In genomic region chr2:71558300-71559051, GRCh38 we compare ENCODE assay signal across 21 cellular contexts.
DNase-seq lines count a peak whose midpoint lies in the region; ATAC-seq, FAIRE-seq and TF ChIP-seq lines count a peak whose summit lies in the region.
"Had no signal": no experiment of that assay in that cellular context is flagged by ENCODE, and none has a peak within 500 bp of the region (broad histone marks: within the 10 kb centered on the region; RNA-seq: fewer than 3 reads in every experiment).

No MANE protein-coding gene starts in this region.

- H4K8ac ChIP-seq in H1 (ENCODE audit: extremely low read depth, insufficient read depth, low read length): peak overlapping the region; percentile 3; the same call in 1 of the 2 replicates
- H4K8ac ChIP-seq in mesendoderm (ENCODE audit: low read depth, low read length): no peak overlapping the region

- H2BK15ac ChIP-seq in H1 (ENCODE audit: low read length) (no peak overlapping the region; the same call in 1 of the 2 replicates), mesendoderm (replicated peaks; ENCODE audit: low read depth) (no peak overlapping the region)

- H3K36me3 Mint-ChIP-seq in activated CD4-positive, alpha-beta memory T cell treated with anti-CD3 and anti-CD28 coated beads, Interleukin-2, amount 10 ng/mL, durations not matched to agents 7 days and 5 days (ENCODE audit: low read depth): no peaks in the 10 kb centered on the region
- H3K36me3 Mint-ChIP-seq: activated CD8-positive, alpha-beta memory T cell treated with anti-CD3 and anti-CD28 coated beads, Interleukin-2, amount 10 ng/mL, durations not matched to agents 7 days and 5 days; naive B cell had no signal

- H3K9ac ChIP-seq in H1 (replicated peaks in 1 of 4; ENCODE audit: extremely low read depth in 1 of 4, low read depth in 3 of 4, low read length in 3 of 4) (no peak overlapping the region), mesendoderm (ENCODE audit: low read length) (no peak overlapping the region)

- H3K79me2 ChIP-seq in H1 (ENCODE audit: control insufficient read depth in 1 of 2, insufficient read depth in 2 of 2, low read length in 2 of 2) (no peaks in the 10 kb centered on the region), mesendoderm (ENCODE audit: control insufficient read depth, insufficient read depth, low read length) (no peaks in the 10 kb centered on the region)

- H2AFZ ChIP-seq in H1 (ENCODE audit: low read length): no peak overlapping the region

- WGBS in H1 (ENCODE audit: extremely low coverage in 1 of 2, insufficient coverage in 1 of 2, insufficient read length in 1 of 2, insufficient replicate concordance in 2 of 2, low coverage in 1 of 2, low lambda C conversion rate in 2 of 2, missing lambda C conversion rate in 1 of 2), 2 experiments: 87% methylated on average over 8 of the region's 10 CpGs; no CpG with 5 or more reads in 1 of the 2 experiments
- no CpG with 5 or more reads among the region's 10 CpGs for WGBS in mesendoderm (ENCODE audit: extremely low coverage, insufficient coverage, low lambda C conversion rate)

- H2BK12ac ChIP-seq in H1 (ENCODE audit: low read depth, low read length): no peak overlapping the region

- H2BK20ac ChIP-seq in H1 (ENCODE audit: low read length): no peak overlapping the region

- H3K27ac ChIP-seq in H1 (ENCODE audit: low read depth, low read length): no peak overlapping the region
- no peak overlapping the region for H3K27ac ChIP-seq in mesendoderm (ENCODE audit: low read depth, low read length)
- H3K27ac ChIP-seq: adrenal gland, thoracic aorta had no signal

- H3K23ac ChIP-seq in H1 (ENCODE audit: insufficient read length) (no peak overlapping the region), mesendoderm (ENCODE audit: low read length) (peak overlapping the region; percentile 45)

- H4K5ac ChIP-seq in H1 (ENCODE audit: insufficient read length, low read depth, low read length) (no peak overlapping the region), mesendoderm (ENCODE audit: low read length) (no peak overlapping the region)

- no peak overlapping the region for H3K27ac Mint-ChIP-seq in activated CD4-positive, alpha-beta memory T cell treated with anti-CD3 and anti-CD28 coated beads, Interleukin-2, amount 10 ng/mL, durations not matched to agents 7 days and 5 days
- H3K27ac Mint-ChIP-seq: activated CD8-positive, alpha-beta memory T cell treated with anti-CD3 and anti-CD28 coated beads, Interleukin-2, amount 10 ng/mL, durations not matched to agents 7 days and 5 days; naive B cell had no signal

- H3K27me3 ChIP-seq in H1 (replicated peaks in 1 of 4; ENCODE audit: control insufficient read depth in 3 of 4, extremely low read depth in 1 of 4, insufficient read depth in 3 of 4, low read length in 3 of 4) (no peaks in the 10 kb centered on the region), mesendoderm (ENCODE audit: insufficient read depth, low read length, poor library complexity) (no peaks in the 10 kb centered on the region)
- H3K27me3 ChIP-seq: adrenal gland had no signal

- H3K4ac ChIP-seq in H1 (replicated peaks; ENCODE audit: insufficient read length, low read depth, low read length) (no peak overlapping the region), mesendoderm (ENCODE audit: low read depth, low read length) (no peak overlapping the region)

- H3K36me3 ChIP-seq in H1 (ENCODE audit: control insufficient read depth in 2 of 4, insufficient read depth in 4 of 4, low read length in 3 of 4) (no peaks in the 10 kb centered on the region), mesendoderm (ENCODE audit: control insufficient read depth, insufficient read depth, low read length) (no peaks in the 10 kb centered on the region)
- H3K36me3 ChIP-seq: adrenal gland, thoracic aorta had no signal

- TF ChIP-seq EP300 in Ishikawa (IDR thresholded peaks at IDR 0.05; ENCODE audit: borderline replicate concordance) (peak; percentile 84), H1 (IDR thresholded peaks at IDR 0.05; ENCODE audit: borderline replicate concordance in 1 of 2, low read depth in 2 of 2, low read length in 2 of 2) (no peak)

- H3K27me3 Mint-ChIP-seq in activated CD4-positive, alpha-beta memory T cell treated with anti-CD3 and anti-CD28 coated beads, Interleukin-2, amount 10 ng/mL, durations not matched to agents 7 days and 5 days: no peaks in the 10 kb centered on the region
- H3K27me3 Mint-ChIP-seq: activated CD8-positive, alpha-beta memory T cell treated with anti-CD3 and anti-CD28 coated beads, Interleukin-2, amount 10 ng/mL, durations not matched to agents 7 days and 5 days had no signal

- no peaks in the 10 kb centered on the region for H3K4me1 Mint-ChIP-seq in activated CD4-positive, alpha-beta memory T cell treated with anti-CD3 and anti-CD28 coated beads, Interleukin-2, amount 10 ng/mL, durations not matched to agents 7 days and 5 days
- H3K4me1 Mint-ChIP-seq: activated CD8-positive, alpha-beta memory T cell treated with anti-CD3 and anti-CD28 coated beads, Interleukin-2, amount 10 ng/mL, durations not matched to agents 7 days and 5 days had no signal

- no peak overlapping the region for H3K4me2 ChIP-seq in H1 (ENCODE audit: insufficient read depth in 1 of 2, low read depth in 2 of 2, low read length in 2 of 2)
- H3K4me2 ChIP-seq in mesendoderm (ENCODE audit: low read length): no peak overlapping the region

- no peak for ATAC-seq in HG03139 (IDR thresholded peaks at IDR 0.05; ENCODE audit: unreplicated experiment)
- ATAC-seq: activated CD8-positive, alpha-beta memory T cell treated with anti-CD3 and anti-CD28 coated beads, Interleukin-2, amount 10 ng/mL, durations not matched to agents 7 days and 5 days had no signal

- TF ChIP-seq RAD21 in Ishikawa (IDR thresholded peaks at IDR 0.05; ENCODE audit: low read depth): peak; percentile 4; the same call in 1 of the 2 replicates
- TF ChIP-seq RAD21 in H1 (IDR thresholded peaks at IDR 0.05 in 1 of 2, conservative IDR thresholded peaks at IDR 0.05 in 1 of 2; ENCODE audit: low read depth in 2 of 2, low read length in 2 of 2): no peak

- no peak for FAIRE-seq in H1 (lab: Jason Lieb, UNC)
- FAIRE-seq: small intestine had no signal

- H4K91ac ChIP-seq in H1 (replicated peaks; ENCODE audit: insufficient read length, low read length): peak overlapping the region; percentile 45

- peak; percentile 15 for DNase-seq in EL
- no peak for DNase-seq in H1 (ENCODE audit: low read depth in 1 of 2, low spot score in 2 of 2)
- peak; percentile 87 for DNase-seq in mesendoderm
- no peak for DNase-seq in activated CD4-positive, alpha-beta memory T cell treated with anti-CD3 and anti-CD28 coated beads, Interleukin-2, amount 10 ng/mL, durations not matched to agents 7 days and 5 days
- no peak for DNase-seq in GM19240 (ENCODE audit: insufficient read length, low spot score)
- no peak for DNase-seq in NCI-H1694 treated with DMSO at 0.1 percent for 48 hours (lab: John Stamatoyannopoulos, UW)
- DNase-seq: activated CD4-positive, CD25-positive, alpha-beta regulatory T cell; activated CD8-positive, alpha-beta memory T cell treated with anti-CD3 and anti-CD28 coated beads, Interleukin-2, amount 10 ng/mL, durations not matched to agents 7 days and 5 days; activated effector memory CD4-positive, alpha-beta T cell treated with anti-CD3 and anti-CD28 coated beads, Interleukin-2, amount 50 U/mL, for 16 hours; adrenal gland; COR-L47; foreskin fibroblast; GOT3; naive B cell; NCI-H446; small intestine; T-helper 2 cell had no signal

- H2AK5ac ChIP-seq in H1 (ENCODE audit: low read depth, low read length) (no peak overlapping the region), mesendoderm (ENCODE audit: low read length) (no peak overlapping the region)

- no peak overlapping the region for H3K4me3 Mint-ChIP-seq in activated CD4-positive, alpha-beta memory T cell treated with anti-CD3 and anti-CD28 coated beads, Interleukin-2, amount 10 ng/mL, durations not matched to agents 7 days and 5 days
- H3K4me3 Mint-ChIP-seq: activated CD8-positive, alpha-beta memory T cell treated with anti-CD3 and anti-CD28 coated beads, Interleukin-2, amount 10 ng/mL, durations not matched to agents 7 days and 5 days; naive B cell had no signal

- no peak overlapping the region for H3K56ac ChIP-seq in H1 (replicated peaks; ENCODE audit: insufficient read length, low read depth, low read length)
- H3K56ac ChIP-seq in mesendoderm (ENCODE audit: low read length): no peak overlapping the region

- H3K4me3 ChIP-seq in H1 (ENCODE audit: extremely low read depth in 1 of 4, insufficient read depth in 2 of 4, low read depth in 3 of 4, low read length in 4 of 4): no peak overlapping the region
- no peak overlapping the region for H3K4me3 ChIP-seq in mesendoderm (ENCODE audit: low read length)
- H3K4me3 ChIP-seq: adrenal gland, lung, thoracic aorta had no signal

- H3K23me2 ChIP-seq in H1 (ENCODE audit: low read depth, low read length): no peaks in the 10 kb centered on the region

- H3K79me1 ChIP-seq in H1 (ENCODE audit: low read depth, low read length): no peaks in the 10 kb centered on the region
- H3K79me1 ChIP-seq in mesendoderm (ENCODE audit: low read length): no peaks in the 10 kb centered on the region

- no peaks in the 10 kb centered on the region for H3K9me3 Mint-ChIP-seq in activated CD4-positive, alpha-beta memory T cell treated with anti-CD3 and anti-CD28 coated beads, Interleukin-2, amount 10 ng/mL, durations not matched to agents 7 days and 5 days
- H3K9me3 Mint-ChIP-seq: naive B cell had no signal

- CTCF ChIA-PET in H1 (lab: Charles Lee; ENCODE audit: partially characterized antibody): interaction anchor here (0.7 to 22.8 kb wide), 16 partner anchors 10 to 594 kb away, joined by 3 to 386 read pairs (median 4); no protein-coding TSS in a partner anchor
- CTCF ChIA-PET in activated CD4-positive, alpha-beta memory T cell treated with anti-CD3 and anti-CD28 coated beads, Interleukin-2, amount 10 ng/mL, durations not matched to agents 7 days and 5 days (lab: Charles Lee): no interaction called here

- no peak overlapping the region for H2BK120ac ChIP-seq in H1 (replicated peaks; ENCODE audit: low read depth, low read length)
- H2BK120ac ChIP-seq in mesendoderm (ENCODE audit: low read depth, low read length): no peak overlapping the region

- POLR2A ChIA-PET in H1 (lab: Charles Lee; ENCODE audit: partially characterized antibody): interaction anchor here (0.7 to 0.9 kb wide), 2 partner anchors 127 to 375 kb away, joined by 3 read pairs; no protein-coding TSS in a partner anchor
- POLR2A ChIA-PET in activated CD4-positive, alpha-beta memory T cell treated with anti-CD3 and anti-CD28 coated beads, Interleukin-2, amount 10 ng/mL, durations not matched to agents 7 days and 5 days (lab: Charles Lee): no interaction called here

- H2BK5ac ChIP-seq in H1 (ENCODE audit: low read depth, low read length): no peak overlapping the region
- no peak overlapping the region for H2BK5ac ChIP-seq in mesendoderm (ENCODE audit: low read length)

- no peak overlapping the region for H3K14ac ChIP-seq in H1 (ENCODE audit: insufficient read length)

- H3K9me3 ChIP-seq in H1 (ENCODE audit: insufficient read depth in 2 of 2, low read depth in 1 of 2, low read length in 1 of 2): no peaks in the 10 kb centered on the region
- H3K9me3 ChIP-seq: adrenal gland, thoracic aorta had no signal

- TF ChIP-seq CTCF in H1 (IDR thresholded peaks at IDR 0.05; ENCODE audit: control extremely low read depth in 1 of 3, insufficient read depth in 1 of 3, low read depth in 1 of 3, low read length in 3 of 3): no peak

- H3K18ac ChIP-seq in H1 (ENCODE audit: extremely low read depth, low read length) (no peak overlapping the region; the same call in 1 of the 2 replicates), mesendoderm (ENCODE audit: low read length) (no peak overlapping the region)

- TF ChIP-seq POLR2A in H1 (IDR thresholded peaks at IDR 0.05; ENCODE audit: control extremely low read depth in 1 of 2, low read depth in 2 of 2, low read length in 2 of 2): no peak

- H3K4me1 ChIP-seq in H1 (replicated peaks in 1 of 4; ENCODE audit: control insufficient read depth in 3 of 4, insufficient read depth in 4 of 4, low read length in 3 of 4): peaks cover 0 to 6% (median 0%) of the 10 kb centered on the region in 4 experiments; a peak in 3 of 7 replicates
- H3K4me1 ChIP-seq in mesendoderm (ENCODE audit: control insufficient read depth, low read depth, low read length): peaks cover 3% of the 10 kb centered on the region
- H3K4me1 ChIP-seq: adrenal gland had no signal

- H4K20me1 ChIP-seq in H1 (replicated peaks in 1 of 2; ENCODE audit: control insufficient read depth in 1 of 2, insufficient read depth in 2 of 2, low read length in 2 of 2): no peaks in the 10 kb centered on the region

Comparison
In these comparisons a context has a peak if more than half of its experiments do, and no peak if none do; other contexts are left out.
1. DNase-seq: peak in EL (single experiment) and mesendoderm (single experiment); none in H1 (0 of 2), activated CD4-positive, alpha-beta memory T cell treated with anti-CD3 and anti-CD28 coated beads, Interleukin-2, amount 10 ng/mL, durations not matched to agents 7 days and 5 days (single experiment), GM19240 (single experiment) and NCI-H1694 treated with DMSO at 0.1 percent for 48 hours (single experiment).